Comparison of ENCODE assay signal across 29 cellular contexts in the genomic region with DNA sequence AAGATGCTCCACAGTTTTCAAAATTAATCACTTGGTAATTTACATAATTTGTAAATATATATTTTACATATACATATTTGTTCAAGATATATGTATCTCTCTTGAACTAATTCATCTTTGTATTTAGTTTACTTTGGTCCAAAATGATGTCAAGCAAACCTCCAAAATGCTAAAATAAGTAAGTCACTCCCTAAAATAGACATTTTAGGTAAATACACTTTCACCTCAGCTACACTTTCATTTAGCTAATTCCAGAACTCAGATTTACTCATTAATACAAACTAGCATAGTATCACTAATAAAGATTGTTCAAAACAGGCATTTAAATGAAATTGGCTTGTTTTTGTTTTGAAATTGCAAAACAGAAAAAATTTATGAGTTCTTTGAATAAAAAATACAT.
"Had no signal": no experiment of that assay in that cellular context is flagged by ENCODE, and none has a peak within 500 bp of the region (broad histone marks: within the 10 kb centered on the region; RNA-seq: fewer than 3 reads in every experiment).

No MANE protein-coding gene starts in this region.

- H3K4me3 Mint-ChIP-seq: stimulated activated effector memory CD8-positive, alpha-beta T cell treated with anti-CD3 and anti-CD28 coated beads, Interleukin-12 subunit alpha, Interleukin-12 subunit beta, amount 100 ng/mL, for 72 hours; stimulated activated memory B cell treated with anti-CD40 and anti-IgM and Interleukin-4, amounts not matched to agents 10 μg/mL and 1 μg/mL and 100 μg/mL, for 72 hours; stimulated activated naive B cell treated with anti-CD40 and anti-IgM and Interleukin-4, amounts not matched to agents 10 μg/mL and 1 μg/mL and 100 μg/mL, for 72 hours; stimulated activated naive CD8-positive, alpha-beta T cell treated with anti-CD3 and anti-CD28 coated beads, Interleukin-15, amount 100 ng/mL, for 72 hours; stimulated activated naive CD8-positive, alpha-beta T cell treated with anti-CD3 and anti-CD28 coated beads, Interleukin-15, Interleukin-2, amounts not matched to agents 100 ng/mL and 50 ng/mL, for 24 hours; type B pancreatic cell had no signal

- H3K27ac ChIP-seq: stomach, suprapubic skin, testis, thoracic aorta, thyroid gland, tibial artery, tibial nerve, transverse colon, upper lobe of left lung, upper lobe of right lung, uterus, vagina had no signal

- H3K27ac Mint-ChIP-seq: stimulated activated effector memory CD8-positive, alpha-beta T cell treated with anti-CD3 and anti-CD28 coated beads, Interleukin-12 subunit alpha, Interleukin-12 subunit beta, amount 100 ng/mL, for 72 hours; stimulated activated memory B cell treated with anti-CD40 and anti-IgM and Interleukin-4, amounts not matched to agents 10 μg/mL and 1 μg/mL and 100 μg/mL, for 72 hours; stimulated activated naive B cell treated with anti-CD40 and anti-IgM and Interleukin-4, amounts not matched to agents 10 μg/mL and 1 μg/mL and 100 μg/mL, for 72 hours; stimulated activated naive CD8-positive, alpha-beta T cell treated with anti-CD3 and anti-CD28 coated beads, Interleukin-15, Interleukin-2, amounts not matched to agents 100 ng/mL and 50 ng/mL, for 24 hours; type B pancreatic cell had no signal

- H3K4me1 Mint-ChIP-seq: stimulated activated memory B cell treated with anti-CD40 and anti-IgM and Interleukin-4, amounts not matched to agents 10 μg/mL and 1 μg/mL and 100 μg/mL, for 72 hours; stimulated activated naive B cell treated with anti-CD40 and anti-IgM and Interleukin-4, amounts not matched to agents 10 μg/mL and 1 μg/mL and 100 μg/mL, for 72 hours had no signal

- H3K4me1 ChIP-seq: stomach, suprapubic skin, testis, thyroid gland, tibial artery, tibial nerve, transverse colon, upper lobe of left lung, upper lobe of right lung, uterus, vagina had no signal

- H3K27me3 ChIP-seq: stomach, suprapubic skin, testis, thyroid gland, tibial artery, tibial nerve, transverse colon, upper lobe of left lung, upper lobe of right lung, uterus, vagina had no signal

- H3K9me3 ChIP-seq: stomach, suprapubic skin, testis, thoracic aorta, thyroid gland, tibial artery, tibial nerve, transverse colon, upper lobe of left lung, upper lobe of right lung, uterus, vagina had no signal

- ATAC-seq: stimulated activated effector memory CD8-positive, alpha-beta T cell treated with anti-CD3 and anti-CD28 coated beads, Interleukin-12 subunit alpha, Interleukin-12 subunit beta, amount 100 ng/mL, for 72 hours; stimulated activated memory B cell treated with anti-CD40 and anti-IgM and Interleukin-4, amounts not matched to agents 10 μg/mL and 1 μg/mL and 100 μg/mL, for 72 hours; stimulated activated naive B cell treated with anti-CD40 and anti-IgM and Interleukin-4, amounts not matched to agents 10 μg/mL and 1 μg/mL and 100 μg/mL, for 72 hours; stimulated activated naive CD8-positive, alpha-beta T cell treated with anti-CD3 and anti-CD28 coated beads, Interleukin-15, amount 100 ng/mL, for 72 hours; stimulated activated naive CD8-positive, alpha-beta T cell treated with anti-CD3 and anti-CD28 coated beads, Interleukin-15, Interleukin-2, amounts not matched to agents 100 U/mL and 50 U/mL, for 24 hours; upper lobe of right lung had no signal

- H3K27me3 Mint-ChIP-seq: stimulated activated memory B cell treated with anti-CD40 and anti-IgM and Interleukin-4, amounts not matched to agents 10 μg/mL and 1 μg/mL and 100 μg/mL, for 72 hours; stimulated activated naive B cell treated with anti-CD40 and anti-IgM and Interleukin-4, amounts not matched to agents 10 μg/mL and 1 μg/mL and 100 μg/mL, for 72 hours; stimulated activated naive CD8-positive, alpha-beta T cell treated with anti-CD3 and anti-CD28 coated beads, Interleukin-15, amount 100 ng/mL, for 72 hours; stimulated activated naive CD8-positive, alpha-beta T cell treated with anti-CD3 and anti-CD28 coated beads, Interleukin-15, Interleukin-2, amounts not matched to agents 100 ng/mL and 50 ng/mL, for 24 hours; type B pancreatic cell had no signal

- H3K36me3 ChIP-seq: uterus had no signal

- H3K4me3 ChIP-seq: stomach, suprapubic skin, testis, thoracic aorta, thyroid gland, tibial artery, tibial nerve, transverse colon, upper lobe of left lung, upper lobe of right lung, uterus, vagina had no signal

- DNase-seq: stimulated activated CD4-positive, alpha-beta T cell treated with anti-CD3 and anti-CD28 coated beads, Interleukin-2, amount 100 ng/mL, for 48 hours; stimulated activated CD4-positive, alpha-beta T cell treated with anti-CD3 and anti-CD28 coated beads, Interleukin-4, amount 100 ng/mL, for 1 hour; stimulated activated CD4-positive, alpha-beta T cell treated with anti-CD3 and anti-CD28 coated beads, Interleukin-4, amount 100 ng/mL, for 24 hours; stimulated activated CD4-positive, alpha-beta T cell treated with anti-CD3 and anti-CD28 coated beads, Interleukin-4, amount 100 ng/mL, for 4 hours; stimulated activated CD8-positive, alpha-beta memory T cell treated with anti-CD3 and anti-CD28 coated beads, Interleukin-4, amount 100 ng/mL, for 48 hours; stimulated activated naive B cell treated with anti-CD40 and anti-IgM and Interleukin-4, amounts not matched to agents 10 μg/mL and 1 μg/mL and 100 μg/mL, for 72 hours; stimulated activated naive CD4-positive, alpha-beta T cell; stimulated activated naive CD4-positive, alpha-beta T cell treated with Interleukin-2 at 50 U/mL for 16 hours; stimulated activated naive CD8-positive, alpha-beta T cell treated with anti-CD3 and anti-CD28 coated beads, Interleukin-15, amount 100 ng/mL, for 72 hours; stimulated activated naive CD8-positive, alpha-beta T cell treated with anti-CD3 and anti-CD28 coated beads, Interleukin-15, Interleukin-2, amounts not matched to agents 100 U/mL and 50 U/mL, for 24 hours; stomach; substantia nigra; testis; thyroid gland; tibial artery; transverse colon; trophoblast cell; upper lobe of left lung; upper lobe of right lung; uterus had no signal

- H3K9me3 Mint-ChIP-seq: stimulated activated effector memory CD8-positive, alpha-beta T cell treated with anti-CD3 and anti-CD28 coated beads, Interleukin-12 subunit alpha, Interleukin-12 subunit beta, amount 100 ng/mL, for 72 hours; stimulated activated memory B cell treated with anti-CD40 and anti-IgM and Interleukin-4, amounts not matched to agents 10 μg/mL and 1 μg/mL and 100 μg/mL, for 72 hours; stimulated activated naive B cell treated with anti-CD40 and anti-IgM and Interleukin-4, amounts not matched to agents 10 μg/mL and 1 μg/mL and 100 μg/mL, for 72 hours; stimulated activated naive CD8-positive, alpha-beta T cell treated with anti-CD3 and anti-CD28 coated beads, Interleukin-15, amount 100 ng/mL, for 72 hours; stimulated activated naive CD8-positive, alpha-beta T cell treated with anti-CD3 and anti-CD28 coated beads, Interleukin-15, Interleukin-2, amounts not matched to agents 100 ng/mL and 50 ng/mL, for 24 hours; type B pancreatic cell had no signal

- FAIRE-seq: urothelium cell line had no signal
